ENCODE assay signal across 1 cellular context in the genomic region with DNA sequence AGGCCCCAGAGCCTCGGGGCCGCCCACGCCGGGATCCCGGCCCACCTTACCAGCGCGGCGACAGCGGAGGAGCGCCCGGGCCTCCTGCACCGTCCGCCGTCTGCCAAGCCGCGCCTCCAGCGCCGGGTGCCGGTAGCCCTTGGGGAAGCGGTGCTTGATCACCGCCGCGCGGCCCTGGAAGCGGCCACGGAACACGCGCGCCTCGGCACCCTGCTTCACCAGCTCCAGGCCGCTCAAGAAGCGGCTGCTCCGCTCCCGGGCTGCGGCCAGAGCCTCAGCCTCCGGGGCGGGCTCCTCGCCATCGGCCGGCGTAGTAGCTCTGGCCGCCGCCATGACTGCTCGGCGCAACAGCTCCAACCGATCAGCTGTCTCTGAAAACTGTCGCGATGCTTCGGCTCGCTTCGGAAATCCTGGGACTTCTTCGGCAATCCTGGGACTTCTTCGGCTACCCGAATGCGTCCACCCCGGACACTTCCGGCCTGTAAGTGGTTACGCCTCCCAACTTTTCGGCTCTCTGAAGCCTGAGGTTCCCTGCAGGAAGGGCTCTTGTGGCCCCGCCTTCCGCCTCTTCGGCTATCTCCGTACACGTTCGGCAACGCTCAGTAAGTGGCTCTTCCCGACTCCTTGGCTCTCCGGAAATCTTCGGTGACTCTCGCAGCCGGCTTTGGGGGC.
TF ChIP-seq lines count a peak whose summit lies in the region.

A gene (minus strand): TSS at position 363 of the 672 bp plus-strand sequence. CDS start 30 bp downstream, at position 333.

TF ChIP-seq in HCT116, 20 proteins besides CTCF, POLR2A, EP300 and RAD21 (continued from another document):
- TF ChIP-seq, protein P1, sequence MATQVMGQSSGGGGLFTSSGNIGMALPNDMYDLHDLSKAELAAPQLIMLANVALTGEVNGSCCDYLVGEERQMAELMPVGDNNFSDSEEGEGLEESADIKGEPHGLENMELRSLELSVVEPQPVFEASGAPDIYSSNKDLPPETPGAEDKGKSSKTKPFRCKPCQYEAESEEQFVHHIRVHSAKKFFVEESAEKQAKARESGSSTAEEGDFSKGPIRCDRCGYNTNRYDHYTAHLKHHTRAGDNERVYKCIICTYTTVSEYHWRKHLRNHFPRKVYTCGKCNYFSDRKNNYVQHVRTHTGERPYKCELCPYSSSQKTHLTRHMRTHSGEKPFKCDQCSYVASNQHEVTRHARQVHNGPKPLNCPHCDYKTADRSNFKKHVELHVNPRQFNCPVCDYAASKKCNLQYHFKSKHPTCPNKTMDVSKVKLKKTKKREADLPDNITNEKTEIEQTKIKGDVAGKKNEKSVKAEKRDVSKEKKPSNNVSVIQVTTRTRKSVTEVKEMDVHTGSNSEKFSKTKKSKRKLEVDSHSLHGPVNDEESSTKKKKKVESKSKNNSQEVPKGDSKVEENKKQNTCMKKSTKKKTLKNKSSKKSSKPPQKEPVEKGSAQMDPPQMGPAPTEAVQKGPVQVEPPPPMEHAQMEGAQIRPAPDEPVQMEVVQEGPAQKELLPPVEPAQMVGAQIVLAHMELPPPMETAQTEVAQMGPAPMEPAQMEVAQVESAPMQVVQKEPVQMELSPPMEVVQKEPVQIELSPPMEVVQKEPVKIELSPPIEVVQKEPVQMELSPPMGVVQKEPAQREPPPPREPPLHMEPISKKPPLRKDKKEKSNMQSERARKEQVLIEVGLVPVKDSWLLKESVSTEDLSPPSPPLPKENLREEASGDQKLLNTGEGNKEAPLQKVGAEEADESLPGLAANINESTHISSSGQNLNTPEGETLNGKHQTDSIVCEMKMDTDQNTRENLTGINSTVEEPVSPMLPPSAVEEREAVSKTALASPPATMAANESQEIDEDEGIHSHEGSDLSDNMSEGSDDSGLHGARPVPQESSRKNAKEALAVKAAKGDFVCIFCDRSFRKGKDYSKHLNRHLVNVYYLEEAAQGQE (IDR thresholded peaks at IDR 0.05; ENCODE audit: low read depth): no peak
- TF ChIP-seq CEBPB (IDR thresholded peaks at IDR 0.05; ENCODE audit: low read depth): no peak
- TF ChIP-seq EZH2phosphoT487 (IDR thresholded peaks at IDR 0.05; ENCODE audit: borderline replicate concordance): no peak
- peak; percentile 66; the same call in 1 of the 2 replicates for TF ChIP-seq ELF1 (IDR thresholded peaks at IDR 0.05; ENCODE audit: borderline replicate concordance, low read depth)
- TF ChIP-seq JUND (IDR thresholded peaks at IDR 0.05): no peak
- no peak for TF ChIP-seq EZH2 (IDR thresholded peaks at IDR 0.05)
